ENCODE assay signal across 15 cellular contexts in genomic region chr17:70699408-70699807, GRCh38.
A peak's percentile ranks its signal among the peaks of the same experiment; 100 is the strongest.
DNase-seq lines count a peak whose midpoint lies in the region; ATAC-seq lines count a peak whose summit lies in the region.
"Had no signal": no experiment of that assay in that cellular context is flagged by ENCODE, and none has a peak within 500 bp of the region (broad histone marks: within the 10 kb centered on the region; RNA-seq: fewer than 3 reads in every experiment).

No MANE protein-coding gene starts in this region.

- H3K4me2 ChIP-seq in mesendoderm (ENCODE audit: low read length), result no peak overlapping the region
- H3K4me2 ChIP-seq: BLaER1 treated with 17β-estradiol and CSF1 and Interleukin-3, amounts not matched to agents 10 nM and 100 nM had no signal

- H3K23ac ChIP-seq in mesendoderm (ENCODE audit: low read length), result no peak overlapping the region

- no peaks in the 10 kb centered on the region for H3K79me2 ChIP-seq in mesendoderm (ENCODE audit: control insufficient read depth, insufficient read depth, low read length)

- H3K4ac ChIP-seq in mesendoderm (ENCODE audit: low read depth, low read length), result no peak overlapping the region

- no peak overlapping the region for H4K5ac ChIP-seq in mesendoderm (ENCODE audit: low read length)

- H3K27me3 ChIP-seq in mesendoderm (ENCODE audit: insufficient read depth, low read length, poor library complexity), result no peaks in the 10 kb centered on the region
- H3K27me3 ChIP-seq: BLaER1 treated with 17β-estradiol and CSF1 and Interleukin-3, amounts not matched to agents 10 nM and 100 nM had no signal

- H4K8ac ChIP-seq in mesendoderm (ENCODE audit: low read depth, low read length), result no peak overlapping the region

- no peak overlapping the region for H2BK15ac ChIP-seq in mesendoderm (replicated peaks; ENCODE audit: low read depth)

- H3K9ac ChIP-seq in mesendoderm (ENCODE audit: low read length), result no peak overlapping the region
- H3K9ac ChIP-seq: BLaER1 treated with 17β-estradiol and CSF1 and Interleukin-3, amounts not matched to agents 10 nM and 100 nM had no signal

- WGBS in mesendoderm (ENCODE audit: extremely low coverage, insufficient coverage, low lambda C conversion rate), result no CpG with 5 or more reads among the region's 2 CpGs

- peak in 11 of 61 donors; percentile 0 to 33 (median 7) for DNase-seq in caudate nucleus (lab: John Stamatoyannopoulos, UW)
- DNase-seq in globus pallidus (ENCODE audit: low spot score), result peak; percentile 83
- peak; percentile 72 for DNase-seq in midbrain (lab: John Stamatoyannopoulos, UW)
- DNase-seq in substantia nigra (lab: John Stamatoyannopoulos, UW), result peak in 16 of 49 donors; percentile 1 to 55 (median 4)
- DNase-seq in mesendoderm, result no peak
- no peak for DNase-seq in NCI-H1417 treated with DMSO at 0.1 percent for 48 hours (lab: John Stamatoyannopoulos, UW)
- no peak for DNase-seq in ecto neural progenitor cell (ENCODE audit: low spot score)
- DNase-seq: 8988T; Calu3; CD8-positive, alpha-beta T cell; DMS79 treated with DMSO at 0.1 percent for 48 hours; GF-D8; H9 had no signal

- no peaks in the 10 kb centered on the region for H3K36me3 ChIP-seq in mesendoderm (ENCODE audit: control insufficient read depth, insufficient read depth, low read length)
- H3K36me3 ChIP-seq: BLaER1 treated with 17β-estradiol and CSF1 and Interleukin-3, amounts not matched to agents 10 nM and 100 nM had no signal

- no peak overlapping the region for H3K4me3 ChIP-seq in mesendoderm (ENCODE audit: low read length)
- H3K4me3 ChIP-seq: BLaER1 treated with 17β-estradiol and CSF1 and Interleukin-3, amounts not matched to agents 10 nM and 100 nM had no signal

- H3K18ac ChIP-seq in mesendoderm (ENCODE audit: low read length), result no peak overlapping the region

- no peak overlapping the region for H2BK5ac ChIP-seq in mesendoderm (ENCODE audit: low read length)

- H2AK5ac ChIP-seq in mesendoderm (ENCODE audit: low read length), result no peak overlapping the region

- H2BK120ac ChIP-seq in mesendoderm (ENCODE audit: low read depth, low read length), result no peak overlapping the region

- H3K56ac ChIP-seq in mesendoderm (ENCODE audit: low read length), result no peak overlapping the region

- H3K4me1 ChIP-seq in mesendoderm (ENCODE audit: control insufficient read depth, low read depth, low read length), result no peaks in the 10 kb centered on the region

- H3K27ac ChIP-seq in caudate nucleus (ENCODE audit: low read depth, low read length) (peak overlapping the region; percentile 56), substantia nigra (ENCODE audit: low read depth, low read length, poor library complexity, severe bottlenecking) (peak overlapping the region; percentile 9), mesendoderm (ENCODE audit: low read depth, low read length) (no peak overlapping the region)
- H3K27ac ChIP-seq: BLaER1 treated with 17β-estradiol and CSF1 and Interleukin-3, amounts not matched to agents 10 nM and 100 nM had no signal

- H3K79me1 ChIP-seq in mesendoderm (ENCODE audit: low read length), result no peaks in the 10 kb centered on the region

- no peak for ATAC-seq in HG03025 (IDR thresholded peaks at IDR 0.05; ENCODE audit: low FRiP score, unreplicated experiment)
- ATAC-seq: CD8-positive, alpha-beta T cell had no signal

Comparison
In these comparisons a context has a peak if more than half of its experiments do, and no peak if none do; other contexts are left out.
1. DNase-seq: peak in globus pallidus (single experiment) and midbrain (single experiment); none in mesendoderm (single experiment), NCI-H1417 treated with DMSO at 0.1 percent for 48 hours (single experiment) and ecto neural progenitor cell (single experiment).